1 cellular context compared by ENCODE assay signal in the genomic region with DNA sequence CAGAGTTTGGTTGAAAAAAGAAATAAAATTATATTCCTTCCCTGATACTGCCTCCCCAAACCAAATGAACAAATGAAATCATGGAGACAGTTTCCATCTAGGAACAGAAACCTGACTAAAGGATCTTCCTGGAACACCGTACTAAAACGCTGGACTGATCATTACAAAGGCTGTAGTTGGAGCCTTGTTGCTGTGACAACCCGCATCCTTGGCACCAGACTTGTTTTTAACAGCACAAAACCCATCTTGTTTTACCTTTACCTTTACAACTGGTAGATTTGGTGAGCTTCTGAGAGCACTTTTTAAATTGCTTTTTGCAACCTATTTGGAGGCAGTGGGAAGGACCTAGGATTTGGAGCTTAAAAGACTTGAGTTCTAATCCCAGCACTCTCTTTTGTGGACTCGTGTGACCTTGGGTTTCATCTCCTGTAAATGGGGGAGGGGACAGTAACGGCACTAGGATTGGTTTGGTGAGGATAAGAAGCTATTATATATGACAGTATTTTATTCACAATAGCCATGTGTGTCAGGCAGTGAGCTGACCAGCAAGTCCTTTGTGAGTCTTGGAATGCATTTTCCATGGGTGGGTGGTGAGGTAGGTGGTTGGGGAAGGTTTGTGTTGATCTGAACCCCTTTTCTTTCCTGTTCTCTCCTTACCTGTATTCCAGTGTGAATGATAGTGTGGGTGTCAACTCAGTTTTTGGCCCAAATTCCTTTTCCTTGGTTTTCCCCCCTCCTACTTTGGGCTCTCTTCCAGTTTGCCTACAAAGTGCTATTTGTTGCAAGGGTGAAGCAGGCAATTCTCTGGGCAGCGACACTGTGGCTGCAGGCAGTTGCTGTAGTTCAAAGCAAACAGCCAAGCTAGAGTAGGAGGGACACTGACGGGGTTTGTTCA.
TF ChIP-seq lines count a peak whose summit lies in the region.

No MANE protein-coding gene starts in this region.

TF ChIP-seq in liver, 16 proteins besides CTCF, POLR2A, EP300 and RAD21 (continued from another document):
- TF ChIP-seq, protein P1, sequence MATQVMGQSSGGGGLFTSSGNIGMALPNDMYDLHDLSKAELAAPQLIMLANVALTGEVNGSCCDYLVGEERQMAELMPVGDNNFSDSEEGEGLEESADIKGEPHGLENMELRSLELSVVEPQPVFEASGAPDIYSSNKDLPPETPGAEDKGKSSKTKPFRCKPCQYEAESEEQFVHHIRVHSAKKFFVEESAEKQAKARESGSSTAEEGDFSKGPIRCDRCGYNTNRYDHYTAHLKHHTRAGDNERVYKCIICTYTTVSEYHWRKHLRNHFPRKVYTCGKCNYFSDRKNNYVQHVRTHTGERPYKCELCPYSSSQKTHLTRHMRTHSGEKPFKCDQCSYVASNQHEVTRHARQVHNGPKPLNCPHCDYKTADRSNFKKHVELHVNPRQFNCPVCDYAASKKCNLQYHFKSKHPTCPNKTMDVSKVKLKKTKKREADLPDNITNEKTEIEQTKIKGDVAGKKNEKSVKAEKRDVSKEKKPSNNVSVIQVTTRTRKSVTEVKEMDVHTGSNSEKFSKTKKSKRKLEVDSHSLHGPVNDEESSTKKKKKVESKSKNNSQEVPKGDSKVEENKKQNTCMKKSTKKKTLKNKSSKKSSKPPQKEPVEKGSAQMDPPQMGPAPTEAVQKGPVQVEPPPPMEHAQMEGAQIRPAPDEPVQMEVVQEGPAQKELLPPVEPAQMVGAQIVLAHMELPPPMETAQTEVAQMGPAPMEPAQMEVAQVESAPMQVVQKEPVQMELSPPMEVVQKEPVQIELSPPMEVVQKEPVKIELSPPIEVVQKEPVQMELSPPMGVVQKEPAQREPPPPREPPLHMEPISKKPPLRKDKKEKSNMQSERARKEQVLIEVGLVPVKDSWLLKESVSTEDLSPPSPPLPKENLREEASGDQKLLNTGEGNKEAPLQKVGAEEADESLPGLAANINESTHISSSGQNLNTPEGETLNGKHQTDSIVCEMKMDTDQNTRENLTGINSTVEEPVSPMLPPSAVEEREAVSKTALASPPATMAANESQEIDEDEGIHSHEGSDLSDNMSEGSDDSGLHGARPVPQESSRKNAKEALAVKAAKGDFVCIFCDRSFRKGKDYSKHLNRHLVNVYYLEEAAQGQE (IDR thresholded peaks at IDR 0.05): no peak
- TF ChIP-seq JUND (IDR thresholded peaks at IDR 0.05) (no peak), EGR1 (IDR thresholded peaks at IDR 0.05; ENCODE audit: low read depth in 2 of 2) (no peak), NR2F2 (IDR thresholded peaks at IDR 0.05) (no peak), FOXA1 (IDR thresholded peaks at IDR 0.05) (no peak), HNF4G (IDR thresholded peaks at IDR 0.05) (no peak), GABPA (IDR thresholded peaks at IDR 0.05 in 1 of 2, conservative IDR thresholded peaks at IDR 0.05 in 1 of 2) (no peak), YY1 (IDR thresholded peaks at IDR 0.05) (no peak), SP1 (IDR thresholded peaks at IDR 0.05) (peak; percentile 16), RXRA (IDR thresholded peaks at IDR 0.05) (peak in 1 of 2 donors; percentile 16), FOXA2 (IDR thresholded peaks at IDR 0.05) (no peak)
- TF ChIP-seq, protein P2, sequence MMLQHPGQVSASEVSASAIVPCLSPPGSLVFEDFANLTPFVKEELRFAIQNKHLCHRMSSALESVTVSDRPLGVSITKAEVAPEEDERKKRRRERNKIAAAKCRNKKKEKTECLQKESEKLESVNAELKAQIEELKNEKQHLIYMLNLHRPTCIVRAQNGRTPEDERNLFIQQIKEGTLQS (IDR thresholded peaks at IDR 0.05): no peak
- TF ChIP-seq, protein P3, sequence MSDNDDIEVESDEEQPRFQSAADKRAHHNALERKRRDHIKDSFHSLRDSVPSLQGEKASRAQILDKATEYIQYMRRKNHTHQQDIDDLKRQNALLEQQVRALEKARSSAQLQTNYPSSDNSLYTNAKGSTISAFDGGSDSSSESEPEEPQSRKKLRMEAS (IDR thresholded peaks at IDR 0.05): no peak
TF ChIP-seq in liver: peak in this region for 3.
